ENCODE assay signal across 1 cellular context in the genomic region with DNA sequence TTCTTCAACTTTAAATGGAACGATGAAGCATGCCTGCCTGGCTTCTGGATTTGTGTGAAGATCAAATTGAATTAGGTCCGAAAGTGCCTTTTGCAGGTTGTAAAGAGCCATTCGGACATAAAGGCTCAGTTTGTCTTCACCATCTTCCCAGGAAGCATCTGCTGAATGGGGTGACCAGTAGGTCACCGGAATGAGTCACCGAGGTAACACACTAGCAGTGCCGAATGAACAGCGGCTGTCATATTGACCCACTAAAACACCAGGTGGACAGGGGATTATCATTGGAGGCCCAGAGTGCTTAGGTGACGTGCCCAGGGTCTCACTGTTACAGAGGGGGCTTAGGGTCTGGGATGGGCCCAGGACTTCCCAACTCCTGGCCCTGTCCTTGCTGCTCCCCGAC.
TF ChIP-seq lines count a peak whose summit lies in the region.

No MANE protein-coding gene starts in this region.

TF ChIP-seq in HepG2, 621 proteins besides CTCF, POLR2A, EP300 and RAD21 (continued from another document and continues in another):
- TF ChIP-seq, protein P1, sequence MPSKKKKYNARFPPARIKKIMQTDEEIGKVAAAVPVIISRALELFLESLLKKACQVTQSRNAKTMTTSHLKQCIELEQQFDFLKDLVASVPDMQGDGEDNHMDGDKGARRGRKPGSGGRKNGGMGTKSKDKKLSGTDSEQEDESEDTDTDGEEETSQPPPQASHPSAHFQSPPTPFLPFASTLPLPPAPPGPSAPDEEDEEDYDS (CRISPR knock-in tag; IDR thresholded peaks at IDR 0.05), result peak; percentile 33; the same call in 1 of the 2 replicates
- TF ChIP-seq RXRA (CRISPR knock-in tag; IDR thresholded peaks at IDR 0.05) (peak; percentile 49; the same call in 1 of the 2 replicates), FOXA1 (IDR thresholded peaks at IDR 0.05) (no peak), FOXA1 (CRISPR knock-in tag; IDR thresholded peaks at IDR 0.05) (peak; percentile 38; the same call in 1 of the 2 replicates), ZNF883 (CRISPR knock-in tag; IDR thresholded peaks at IDR 0.05; ENCODE audit: not compliant biosample characterization) (no peak), IKZF1 (IDR thresholded peaks at IDR 0.05) (no peak), NKX3-1 (CRISPR knock-in tag; IDR thresholded peaks at IDR 0.05) (no peak), WIZ (CRISPR knock-in tag; IDR thresholded peaks at IDR 0.05) (no peak), REL (CRISPR knock-in tag; conservative IDR thresholded peaks at IDR 0.05) (no peak), SALL1 (CRISPR knock-in tag; IDR thresholded peaks at IDR 0.05) (peak; percentile 13; the same call in 1 of the 2 replicates), HMGXB4 (CRISPR knock-in tag; IDR thresholded peaks at IDR 0.05; ENCODE audit: borderline replicate concordance in 1 of 2, low read depth in 1 of 2) (0 out of 4 replicates have a peak, but pooled peaks of 1 of the 2 experiments have one; percentile 21), PRMT3 (CRISPR knock-in tag; IDR thresholded peaks at IDR 0.05; ENCODE audit: borderline replicate concordance, low read depth) (no peak), PATZ1 (CRISPR knock-in tag; IDR thresholded peaks at IDR 0.05) (0 out of 2 replicates have a peak, but pooled peaks have one; percentile 11), GATAD1 (CRISPR knock-in tag; IDR thresholded peaks at IDR 0.05) (0 out of 2 replicates have a peak, but pooled peaks have one; percentile 37), ZNF230 (CRISPR knock-in tag; IDR thresholded peaks at IDR 0.05) (no peak), NR2F1 (CRISPR knock-in tag; IDR thresholded peaks at IDR 0.05) (peak in 1 of 2 experiments; percentile 37; a peak in 1 of 4 replicates), KDM1A (CRISPR knock-in tag; IDR thresholded peaks at IDR 0.05) (0 out of 2 replicates have a peak, but pooled peaks have one; percentile 42), YEATS2 (CRISPR knock-in tag; IDR thresholded peaks at IDR 0.05; ENCODE audit: borderline replicate concordance) (no peak), ZNF687 (CRISPR knock-in tag; IDR thresholded peaks at IDR 0.05) (peak; percentile 61), ZFP90 (CRISPR knock-in tag; IDR thresholded peaks at IDR 0.05; ENCODE audit: borderline replicate concordance) (no peak), RARA (CRISPR knock-in tag; IDR thresholded peaks at IDR 0.05) (peak; percentile 94), KLF6 (CRISPR knock-in tag; IDR thresholded peaks at IDR 0.05) (no peak), ZNF431 (CRISPR knock-in tag; IDR thresholded peaks at IDR 0.05; ENCODE audit: borderline replicate concordance, low read depth) (0 out of 2 replicates have a peak, but pooled peaks have one; percentile 32), MIER3 (CRISPR knock-in tag; IDR thresholded peaks at IDR 0.05; ENCODE audit: borderline replicate concordance) (0 out of 2 replicates have a peak, but pooled peaks have one; percentile 37), TEAD3 (CRISPR knock-in tag; optimal IDR thresholded peaks at IDR 0.05; ENCODE audit: borderline replicate concordance) (peak; percentile 54), ZNF629 (CRISPR knock-in tag; conservative IDR thresholded peaks at IDR 0.05) (peak; percentile 82), CEBPZ (IDR thresholded peaks at IDR 0.05; ENCODE audit: low read length) (no peak), ZNF367 (CRISPR knock-in tag; IDR thresholded peaks at IDR 0.05; ENCODE audit: borderline replicate concordance) (no peak), XRCC5 (optimal IDR thresholded peaks at IDR 0.05; ENCODE audit: low read length) (peak; percentile 52)
- TF ChIP-seq, protein P2, sequence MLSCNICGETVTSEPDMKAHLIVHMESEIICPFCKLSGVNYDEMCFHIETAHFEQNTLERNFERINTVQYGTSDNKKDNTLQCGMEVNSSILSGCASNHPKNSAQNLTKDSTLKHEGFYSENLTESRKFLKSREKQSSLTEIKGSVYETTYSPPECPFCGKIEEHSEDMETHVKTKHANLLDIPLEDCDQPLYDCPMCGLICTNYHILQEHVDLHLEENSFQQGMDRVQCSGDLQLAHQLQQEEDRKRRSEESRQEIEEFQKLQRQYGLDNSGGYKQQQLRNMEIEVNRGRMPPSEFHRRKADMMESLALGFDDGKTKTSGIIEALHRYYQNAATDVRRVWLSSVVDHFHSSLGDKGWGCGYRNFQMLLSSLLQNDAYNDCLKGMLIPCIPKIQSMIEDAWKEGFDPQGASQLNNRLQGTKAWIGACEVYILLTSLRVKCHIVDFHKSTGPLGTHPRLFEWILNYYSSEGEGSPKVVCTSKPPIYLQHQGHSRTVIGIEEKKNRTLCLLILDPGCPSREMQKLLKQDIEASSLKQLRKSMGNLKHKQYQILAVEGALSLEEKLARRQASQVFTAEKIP (CRISPR knock-in tag; IDR thresholded peaks at IDR 0.05; ENCODE audit: borderline replicate concordance), result no peak
- TF ChIP-seq, protein P3, sequence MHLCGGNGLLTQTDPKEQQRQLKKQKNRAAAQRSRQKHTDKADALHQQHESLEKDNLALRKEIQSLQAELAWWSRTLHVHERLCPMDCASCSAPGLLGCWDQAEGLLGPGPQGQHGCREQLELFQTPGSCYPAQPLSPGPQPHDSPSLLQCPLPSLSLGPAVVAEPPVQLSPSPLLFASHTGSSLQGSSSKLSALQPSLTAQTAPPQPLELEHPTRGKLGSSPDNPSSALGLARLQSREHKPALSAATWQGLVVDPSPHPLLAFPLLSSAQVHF (CRISPR knock-in tag; IDR thresholded peaks at IDR 0.05), result no peak
- TF ChIP-seq, protein P4, sequence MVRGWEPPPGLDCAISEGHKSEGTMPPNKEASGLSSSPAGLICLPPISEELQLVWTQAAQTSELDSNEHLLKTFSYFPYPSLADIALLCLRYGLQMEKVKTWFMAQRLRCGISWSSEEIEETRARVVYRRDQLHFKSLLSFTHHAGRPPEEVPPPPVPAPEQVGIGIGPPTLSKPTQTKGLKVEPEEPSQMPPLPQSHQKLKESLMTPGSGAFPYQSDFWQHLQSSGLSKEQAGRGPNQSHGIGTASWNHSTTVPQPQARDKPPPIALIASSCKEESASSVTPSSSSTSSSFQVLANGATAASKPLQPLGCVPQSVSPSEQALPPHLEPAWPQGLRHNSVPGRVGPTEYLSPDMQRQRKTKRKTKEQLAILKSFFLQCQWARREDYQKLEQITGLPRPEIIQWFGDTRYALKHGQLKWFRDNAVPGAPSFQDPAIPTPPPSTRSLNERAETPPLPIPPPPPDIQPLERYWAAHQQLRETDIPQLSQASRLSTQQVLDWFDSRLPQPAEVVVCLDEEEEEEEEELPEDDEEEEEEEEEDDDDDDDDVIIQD (CRISPR knock-in tag; IDR thresholded peaks at IDR 0.05; ENCODE audit: low read depth), result peak; percentile 49; the same call in 1 of the 2 replicates
- TF ChIP-seq, protein P5, sequence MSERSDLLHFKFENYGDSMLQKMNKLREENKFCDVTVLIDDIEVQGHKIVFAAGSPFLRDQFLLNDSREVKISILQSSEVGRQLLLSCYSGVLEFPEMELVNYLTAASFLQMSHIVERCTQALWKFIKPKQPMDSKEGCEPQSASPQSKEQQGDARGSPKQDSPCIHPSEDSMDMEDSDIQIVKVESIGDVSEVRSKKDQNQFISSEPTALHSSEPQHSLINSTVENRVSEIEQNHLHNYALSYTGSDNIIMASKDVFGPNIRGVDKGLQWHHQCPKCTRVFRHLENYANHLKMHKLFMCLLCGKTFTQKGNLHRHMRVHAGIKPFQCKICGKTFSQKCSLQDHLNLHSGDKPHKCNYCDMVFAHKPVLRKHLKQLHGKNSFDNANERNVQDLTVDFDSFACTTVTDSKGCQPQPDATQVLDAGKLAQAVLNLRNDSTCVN (CRISPR knock-in tag; IDR thresholded peaks at IDR 0.05; ENCODE audit: borderline replicate concordance), result 0 out of 2 replicates have a peak, but pooled peaks have one; percentile 47
- TF ChIP-seq, protein P6, sequence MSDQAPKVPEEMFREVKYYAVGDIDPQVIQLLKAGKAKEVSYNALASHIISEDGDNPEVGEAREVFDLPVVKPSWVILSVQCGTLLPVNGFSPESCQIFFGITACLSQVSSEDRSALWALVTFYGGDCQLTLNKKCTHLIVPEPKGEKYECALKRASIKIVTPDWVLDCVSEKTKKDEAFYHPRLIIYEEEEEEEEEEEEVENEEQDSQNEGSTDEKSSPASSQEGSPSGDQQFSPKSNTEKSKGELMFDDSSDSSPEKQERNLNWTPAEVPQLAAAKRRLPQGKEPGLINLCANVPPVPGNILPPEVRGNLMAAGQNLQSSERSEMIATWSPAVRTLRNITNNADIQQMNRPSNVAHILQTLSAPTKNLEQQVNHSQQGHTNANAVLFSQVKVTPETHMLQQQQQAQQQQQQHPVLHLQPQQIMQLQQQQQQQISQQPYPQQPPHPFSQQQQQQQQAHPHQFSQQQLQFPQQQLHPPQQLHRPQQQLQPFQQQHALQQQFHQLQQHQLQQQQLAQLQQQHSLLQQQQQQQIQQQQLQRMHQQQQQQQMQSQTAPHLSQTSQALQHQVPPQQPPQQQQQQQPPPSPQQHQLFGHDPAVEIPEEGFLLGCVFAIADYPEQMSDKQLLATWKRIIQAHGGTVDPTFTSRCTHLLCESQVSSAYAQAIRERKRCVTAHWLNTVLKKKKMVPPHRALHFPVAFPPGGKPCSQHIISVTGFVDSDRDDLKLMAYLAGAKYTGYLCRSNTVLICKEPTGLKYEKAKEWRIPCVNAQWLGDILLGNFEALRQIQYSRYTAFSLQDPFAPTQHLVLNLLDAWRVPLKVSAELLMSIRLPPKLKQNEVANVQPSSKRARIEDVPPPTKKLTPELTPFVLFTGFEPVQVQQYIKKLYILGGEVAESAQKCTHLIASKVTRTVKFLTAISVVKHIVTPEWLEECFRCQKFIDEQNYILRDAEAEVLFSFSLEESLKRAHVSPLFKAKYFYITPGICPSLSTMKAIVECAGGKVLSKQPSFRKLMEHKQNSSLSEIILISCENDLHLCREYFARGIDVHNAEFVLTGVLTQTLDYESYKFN (CRISPR knock-in tag; conservative IDR thresholded peaks at IDR 0.05), result peak; percentile 28; the same call in 1 of the 2 replicates
